ENCODE assay signal across 1 cellular context in genomic region chr12:56103066-56103711, GRCh38.
TF ChIP-seq lines count a peak whose summit lies in the region.

No MANE protein-coding gene starts in this region.

TF ChIP-seq in GM23338, 12 proteins besides CTCF, POLR2A, EP300 and RAD21 (continued from another document):
- no peak for TF ChIP-seq ZNF462 (CRISPR knock-in tag; IDR thresholded peaks at IDR 0.05)
- no peak for TF ChIP-seq JUNB (IDR thresholded peaks at IDR 0.05; ENCODE audit: unreplicated experiment)
- TF ChIP-seq CREB1 (CRISPR knock-in tag; IDR thresholded peaks at IDR 0.05; ENCODE audit: low read depth) = no peak
TF ChIP-seq in GM23338: peak in this region for 0.
